Comparison of ENCODE assay signal across 24 cellular contexts in the genomic region with DNA sequence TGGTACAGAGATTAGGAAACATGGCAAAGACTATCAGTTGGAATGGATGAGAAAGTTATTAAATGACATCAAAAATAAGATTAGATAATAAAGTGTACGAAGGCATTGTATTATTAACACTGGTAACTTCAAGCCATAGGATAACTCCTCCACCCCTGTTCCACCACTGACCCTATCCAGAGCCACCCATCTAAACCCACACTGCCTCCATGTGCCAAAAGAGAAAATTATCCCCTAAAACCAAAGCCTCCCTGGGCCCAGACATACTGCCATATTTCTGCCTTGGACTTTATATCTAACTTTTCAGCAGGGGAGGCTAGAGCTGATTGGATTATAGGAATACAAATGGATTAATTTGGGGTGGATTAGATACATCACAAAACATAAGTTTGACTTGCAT.
"Had no signal": no experiment of that assay in that cellular context is flagged by ENCODE, and none has a peak within 500 bp of the region (broad histone marks: within the 10 kb centered on the region; RNA-seq: fewer than 3 reads in every experiment).

No MANE protein-coding gene starts in this region.

- H3K27ac Mint-ChIP-seq: activated CD4-positive, alpha-beta T cell treated with anti-CD3 and anti-CD28 coated beads for 36 hours; activated CD8-positive, alpha-beta T cell treated with anti-CD3 and anti-CD28 coated beads for 36 hours; activated naive CD4-positive, alpha-beta T cell treated with anti-CD3 and anti-CD28 coated beads, Interleukin-2, amount 10 ng/mL, durations not matched to agents 7 days and 5 days; activated naive CD8-positive, alpha-beta T cell treated with anti-CD3 and anti-CD28 coated beads for 36 hours; activated T-cell treated with anti-CD3 and anti-CD28 coated beads, Interleukin-2, amount 50 U/mL, for 72 hours; activated T-helper 2 cell treated with anti-CD3 and anti-CD28 coated beads, Interferon-gamma antibody, Interleukin-2, Interleukin-4, amounts not matched to agents 10 μg/mL and 5 μg/mL and 100 μg/mL, durations not matched to agents 14 hours and 24 hours and 36 hours had no signal

- H3K4me3 Mint-ChIP-seq: activated CD4-positive, alpha-beta T cell treated with anti-CD3 and anti-CD28 coated beads for 36 hours; activated CD8-positive, alpha-beta T cell treated with anti-CD3 and anti-CD28 coated beads for 36 hours; activated naive CD4-positive, alpha-beta T cell treated with anti-CD3 and anti-CD28 coated beads, Interleukin-2, amount 10 ng/mL, durations not matched to agents 7 days and 5 days; activated naive CD8-positive, alpha-beta T cell treated with anti-CD3 and anti-CD28 coated beads for 36 hours; activated T-cell treated with anti-CD3 and anti-CD28 coated beads, Interleukin-2, amount 50 U/mL, for 72 hours had no signal

- H3K9me3 Mint-ChIP-seq: activated CD8-positive, alpha-beta T cell treated with anti-CD3 and anti-CD28 coated beads for 36 hours; activated naive CD4-positive, alpha-beta T cell treated with anti-CD3 and anti-CD28 coated beads, Interleukin-2, amount 10 ng/mL, durations not matched to agents 7 days and 5 days; activated naive CD8-positive, alpha-beta T cell treated with anti-CD3 and anti-CD28 coated beads for 36 hours; activated T-cell treated with anti-CD3 and anti-CD28 coated beads, Interleukin-2, amount 50 U/mL, for 72 hours; activated T-helper 2 cell treated with anti-CD3 and anti-CD28 coated beads, Interferon-gamma antibody, Interleukin-2, Interleukin-4, amounts not matched to agents 10 μg/mL and 5 μg/mL and 100 μg/mL, durations not matched to agents 14 hours and 24 hours and 36 hours had no signal

- H3K4me3 ChIP-seq: breast epithelium, colonic mucosa, K562, SJSA1 had no signal

- H3K27me3 ChIP-seq: breast epithelium, colonic mucosa, SJSA1 had no signal

- H3K27me3 Mint-ChIP-seq: activated CD4-positive, alpha-beta T cell treated with anti-CD3 and anti-CD28 coated beads for 36 hours; activated CD8-positive, alpha-beta T cell treated with anti-CD3 and anti-CD28 coated beads for 36 hours had no signal

- DNase-seq: activated CD4-positive, alpha-beta T cell treated with anti-CD3 and anti-CD28 coated beads for 36 hours; activated CD4-positive, alpha-beta T cell treated with anti-CD3 and anti-CD28 coated beads, Interleukin-2, amount 50 U/mL, for 1 hour; activated CD8-positive, alpha-beta memory T cell treated with anti-CD3 and anti-CD28 coated beads, Interleukin-2, amount 50 U/mL, for 4 hours; activated CD8-positive, alpha-beta T cell treated with anti-CD3 and anti-CD28 coated beads for 36 hours; activated gamma-delta T cell treated with Interleukin-2 at 50 U/mL for 16 hours; activated naive CD4-positive, alpha-beta T cell treated with anti-CD3 and anti-CD28 coated beads, Interleukin-2, amount 10 ng/mL, durations not matched to agents 7 days and 5 days; activated naive CD8-positive, alpha-beta T cell treated with anti-CD3 and anti-CD28 coated beads for 36 hours; activated T-cell treated with anti-CD3 and anti-CD28 coated beads, Interleukin-2, amount 50 U/mL, for 72 hours; caudate nucleus; colonic mucosa; Karpas-422; NCI-H1105 treated with DMSO at 0.1 percent for 48 hours; NCI-H1436 treated with DMSO at 0.1 percent for 48 hours; NCI-H187; NCI-H446 treated with DMSO at 0.1 percent for 48 hours; NCI-H524 treated with DMSO at 0.1 percent for 48 hours; NCI-H748 treated with DMSO at 0.1 percent for 48 hours; OCI-M1; SHP77 had no signal

- H3K36me3 ChIP-seq: breast epithelium, colonic mucosa, SJSA1 had no signal

- H3K9me3 ChIP-seq: breast epithelium, colonic mucosa, SJSA1 had no signal

- H3K36me3 Mint-ChIP-seq: activated naive CD4-positive, alpha-beta T cell treated with anti-CD3 and anti-CD28 coated beads, Interleukin-2, amount 10 ng/mL, durations not matched to agents 7 days and 5 days; activated naive CD8-positive, alpha-beta T cell treated with anti-CD3 and anti-CD28 coated beads for 36 hours had no signal

- H3K4me1 ChIP-seq: breast epithelium, colonic mucosa, SJSA1 had no signal

- H3K27ac ChIP-seq: breast epithelium, colonic mucosa, RWPE1, SJSA1 had no signal
